In genomic region chr5:474826-475661, GRCh38 we compare ENCODE assay signal across 8 cellular contexts. TPM values are rescaled to one million over a fixed set of nuclear protein-coding genes. Genes with fewer than 3 reads are reported as not detected.
DNase-seq lines count a peak whose midpoint lies in the region; ATAC-seq and TF ChIP-seq lines count a peak whose summit lies in the region.

No MANE protein-coding gene starts in this region.

- WGBS in tibial nerve, 2 donors = 28 to 45% methylated on average over 38 to 50 of the region's 50 CpGs

- H3K9me3 Mint-ChIP-seq in CD4-positive, alpha-beta T cell = no peaks in the 10 kb centered on the region
- H3K9me3 Mint-ChIP-seq in naive B cell = no peaks in the 10 kb centered on the region

- TF ChIP-seq CTCF in CD4-positive, alpha-beta T cell (IDR thresholded peaks at IDR 0.05) = no peak
- no peak for TF ChIP-seq CTCF in LNCaP clone FGC (IDR thresholded peaks at IDR 0.05; ENCODE audit: control insufficient read depth, extremely low read depth, insufficient read depth)
- no peak for TF ChIP-seq CTCF in coronary artery (IDR thresholded peaks at IDR 0.05)
- no peak for TF ChIP-seq CTCF in tibial nerve (IDR thresholded peaks at IDR 0.05)

- no peak for TF ChIP-seq EP300 in tibial nerve (IDR thresholded peaks at IDR 0.05)

- H3K27ac ChIP-seq in CD4-positive, alpha-beta T cell (ENCODE audit: low read depth, low read length) = no peak overlapping the region
- H3K27ac ChIP-seq in coronary artery (no peak overlapping the region), tibial nerve (no peak overlapping the region)

- H3K27me3 ChIP-seq in CD4-positive, alpha-beta T cell (ENCODE audit: control insufficient read depth, insufficient read depth, low read length) = peaks cover 23% of the 10 kb centered on the region
- H3K27me3 ChIP-seq in tibial nerve = peaks cover 0 to 54% of the 10 kb centered on the region in 2 donors

- no peaks in the 10 kb centered on the region for H3K9me3 ChIP-seq in CD4-positive, alpha-beta T cell (ENCODE audit: control insufficient read depth, low read length)
- H3K9me3 ChIP-seq in tibial nerve = no peaks in the 10 kb centered on the region

- H3K36me3 Mint-ChIP-seq in CD4-positive, alpha-beta T cell (ENCODE audit: low read depth) = peaks cover 11% of the 10 kb centered on the region
- H3K36me3 Mint-ChIP-seq in naive B cell = no peaks in the 10 kb centered on the region

- peaks cover 25% of the 10 kb centered on the region for H3K27me3 Mint-ChIP-seq in CD4-positive, alpha-beta T cell
- peaks cover 0 to 62% (median 38%) of the 10 kb centered on the region in 3 donors for H3K27me3 Mint-ChIP-seq in naive B cell

- H3K4me3 Mint-ChIP-seq in CD4-positive, alpha-beta T cell = peak overlapping the region; percentile 80
- H3K4me3 Mint-ChIP-seq in naive B cell = peak overlapping the region; percentile 65 to 90 (median 76)

- CTCF ChIA-PET in CD4-positive, alpha-beta T cell (lab: Charles Lee) = no interaction called here

- peaks cover 0 to 30% (median 0%) of the 10 kb centered on the region in 3 donors for H3K36me3 ChIP-seq in tibial nerve

- H3K4me1 ChIP-seq in tibial nerve = peaks cover 0 to 40% (median 24%) of the 10 kb centered on the region in 4 donors

- intact Hi-C loops in CD4-positive, alpha-beta T cell (cut with DNase I, micrococcal nuclease) = loop anchor here in 1 of 2 experiments (5.0 kb wide), 2 partner anchors 203 to 253 kb away; partner anchors contain the start of gene PDCD6

- no peak overlapping the region for H3K27ac Mint-ChIP-seq in CD4-positive, alpha-beta T cell
- H3K27ac Mint-ChIP-seq in naive B cell = peak overlapping the region in 2 of 6 donors; percentile 10 to 32

- POLR2A ChIA-PET in CD4-positive, alpha-beta T cell (lab: Charles Lee) = interaction anchor here (1.2 kb wide), 1 partner anchor 11 kb away, joined by 3 read pairs; no protein-coding TSS in a partner anchor

- TF ChIP-seq POLR2A in tibial nerve (IDR thresholded peaks at IDR 0.05) = no peak

- peak in 1 of 10 experiments; percentile 10 for DNase-seq in CD4-positive, alpha-beta T cell
- no peak for DNase-seq in LNCaP clone FGC (ENCODE audit: low read depth)
- DNase-seq in coronary artery (ENCODE audit: low spot score) = no peak
- DNase-seq in naive B cell = no peak
- no peak for DNase-seq in NCI-H2196 (lab: John Stamatoyannopoulos, UW; ENCODE audit: unreplicated experiment)
- no peak for DNase-seq in NOMO-1 (lab: John Stamatoyannopoulos, UW; ENCODE audit: unreplicated experiment in 2 of 2)
- DNase-seq in tibial nerve (ENCODE audit: low spot score in 2 of 2) = no peak

- ATAC-seq in CD4-positive, alpha-beta T cell (ENCODE audit: poor library complexity) = no peak
- ATAC-seq in naive B cell (ENCODE audit: low read depth in 2 of 2) = no peak
- ATAC-seq in HG03520 (IDR thresholded peaks at IDR 0.05; ENCODE audit: unreplicated experiment) = no peak

- H3K4me3 ChIP-seq in LNCaP clone FGC (ENCODE audit: low read depth, low read length) (peak overlapping the region; percentile 80), coronary artery (peak overlapping the region; percentile 61), tibial nerve (peak overlapping the region in 2 of 4 donors; percentile 9 to 17)

- H3K4me1 Mint-ChIP-seq in CD4-positive, alpha-beta T cell (ENCODE audit: low read depth) = peaks cover 24% of the 10 kb centered on the region
- H3K4me1 Mint-ChIP-seq in naive B cell = peaks cover 21 to 36% (median 22%) of the 10 kb centered on the region in 3 donors

RNA-seq across cellular contexts. Expression of gene EXOC3, which starts 32.1 kb away (rescaled TPM):
- total RNA-seq in CD4-positive, alpha-beta T cell = 10 to 100 TPM; 82.4 to 84.1 TPM
- 10 to 100 TPM; 18.8 to 36.1 (median 22.9) TPM for polyA plus RNA-seq in naive B cell (ENCODE audit: low read depth in 6 of 6)
- total RNA-seq in tibial nerve = 10 to 100 TPM; 53.5 to 98.4 (median 58.8) TPM

RNA-seq across cellular contexts. Expression of gene SLC9A3, which starts 49.2 kb away (rescaled TPM):
- 1 to 10 TPM; 2.3 to 2.5 TPM for total RNA-seq in CD4-positive, alpha-beta T cell
- polyA plus RNA-seq in naive B cell (ENCODE audit: low read depth in 6 of 6) = 1 to 10 TPM in 5 of 6 donors, under 1 TPM in 1; 0.84 to 2.1 (median 1.6) TPM
- total RNA-seq in tibial nerve = 10 to 100 TPM; 11.4 to 32.7 (median 17.9) TPM
